Comparison of ENCODE assay signal across 1 cellular context in genomic region chr22:24213111-24213510, GRCh38. TPM values are rescaled to one million over a fixed set of nuclear protein-coding genes. Genes with fewer than 3 reads are reported as not detected.
"Had no signal": no experiment of that assay in that cellular context is flagged by ENCODE, and none has a peak within 500 bp of the region (broad histone marks: within the 10 kb centered on the region; RNA-seq: fewer than 3 reads in every experiment).

No MANE protein-coding gene starts in this region.

RNA-seq across cellular contexts. Expression of gene GGT5, which starts 31.8 kb away (rescaled TPM):
- total RNA-seq: foreskin keratinocyte had no signal
- polyA plus RNA-seq: foreskin keratinocyte had no signal
